Comparison of ENCODE assay signal across 1 cellular context in genomic region chr12:116506697-116507064, GRCh38.
TF ChIP-seq lines count a peak whose summit lies in the region.

No MANE protein-coding gene starts in this region.

TF ChIP-seq in K562, 482 proteins besides CTCF, POLR2A, EP300 and RAD21:
- no peak for TF ChIP-seq GABPA (tag; conservative IDR thresholded peaks at IDR 0.05; ENCODE audit: low read depth)
- TF ChIP-seq KAT7 (CRISPR knock-in tag; IDR thresholded peaks at IDR 0.05; ENCODE audit: borderline replicate concordance) = no peak
- TF ChIP-seq SIN3B (IDR thresholded peaks at IDR 0.05; ENCODE audit: low read depth) = no peak
- TF ChIP-seq SETDB1 (IDR thresholded peaks at IDR 0.05; ENCODE audit: low read length) = no peak
- no peak for TF ChIP-seq ZNF224 (CRISPR knock-in tag; IDR thresholded peaks at IDR 0.05)
- no peak for TF ChIP-seq MYC (IDR thresholded peaks at IDR 0.05; ENCODE audit: low read depth, low read length)
- no peak for TF ChIP-seq MYC (CRISPR knock-in tag; IDR thresholded peaks at IDR 0.05; ENCODE audit: borderline replicate concordance, low read depth)
- no peak for TF ChIP-seq CBFB (CRISPR knock-in tag; IDR thresholded peaks at IDR 0.05)
- no peak for TF ChIP-seq PRDM10 (IDR thresholded peaks at IDR 0.05; ENCODE audit: partially characterized antibody)
- no peak for TF ChIP-seq MTF1 (CRISPR knock-in tag; IDR thresholded peaks at IDR 0.05; ENCODE audit: borderline replicate concordance)
- TF ChIP-seq ZC3H11A (IDR thresholded peaks at IDR 0.05; ENCODE audit: low read depth, low read length) = no peak
- TF ChIP-seq ZNF780A (CRISPR knock-in tag; IDR thresholded peaks at IDR 0.05) = no peak
- no peak for TF ChIP-seq CBFA2T2 (conservative IDR thresholded peaks at IDR 0.05)
- TF ChIP-seq MCM7 (IDR thresholded peaks at IDR 0.05) = no peak
- no peak for TF ChIP-seq ZNF766 (CRISPR knock-in tag; conservative IDR thresholded peaks at IDR 0.05)
- no peak for TF ChIP-seq MAZ (CRISPR knock-in tag; conservative IDR thresholded peaks at IDR 0.05 in 1 of 2, IDR thresholded peaks at IDR 0.05 in 1 of 2)
